In the genomic region with DNA sequence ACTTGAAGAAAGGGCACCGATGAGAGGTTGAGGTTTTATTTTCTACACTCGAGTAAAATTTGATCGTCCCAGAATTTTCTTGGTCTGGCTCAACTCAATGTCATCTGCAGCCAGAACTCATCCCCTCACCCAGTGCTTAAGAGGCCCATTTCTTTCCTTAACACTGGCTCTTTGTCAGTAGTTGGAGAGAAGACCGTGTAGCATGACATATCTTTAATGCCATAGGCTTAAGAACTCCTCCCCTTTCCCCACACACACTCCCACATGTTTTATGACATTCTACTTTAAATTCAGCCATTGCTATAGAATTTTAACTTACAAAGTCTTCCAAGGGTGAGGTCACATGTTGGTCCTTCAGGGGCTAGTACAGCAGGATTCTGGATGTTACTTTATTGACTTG, we compare ENCODE assay signal across 30 cellular contexts.
"Had no signal": no experiment of that assay in that cellular context is flagged by ENCODE, and none has a peak within 500 bp of the region (broad histone marks: within the 10 kb centered on the region; RNA-seq: fewer than 3 reads in every experiment).

No MANE protein-coding gene starts in this region.

- H3K27ac Mint-ChIP-seq: natural killer cell; nephron; neural progenitor cell; progenitor cell of endocrine pancreas; stimulated activated memory B cell treated with anti-CD40 and anti-IgM and Interleukin-4, amounts not matched to agents 10 μg/mL and 1 μg/mL and 100 μg/mL, for 72 hours; stimulated activated naive CD8-positive, alpha-beta T cell treated with anti-CD3 and anti-CD28 coated beads, Interleukin-15, amount 100 ng/mL, for 72 hours; type B pancreatic cell had no signal

- H3K4me2 ChIP-seq: neural progenitor cell had no signal

- DNase-seq: natural killer cell; occipital lobe; ovary; posterior cingulate gyrus; psoas muscle; right cardiac atrium; right lobe of liver; sigmoid colon; small intestine; stimulated activated CD4-positive, alpha-beta T cell treated with anti-CD3 and anti-CD28 coated beads, Interleukin-15, amount 100 ng/mL, for 24 hours; stimulated activated CD4-positive, alpha-beta T cell treated with anti-CD3 and anti-CD28 coated beads, Interleukin-2, amount 100 ng/mL, for 24 hours; stimulated activated CD4-positive, alpha-beta T cell treated with anti-CD3 and anti-CD28 coated beads, Interleukin-2, amount 100 ng/mL, for 48 hours; stimulated activated CD4-positive, alpha-beta T cell treated with anti-CD3 and anti-CD28 coated beads, Interleukin-4, amount 100 ng/mL, for 4 hours; stimulated activated CD8-positive, alpha-beta memory T cell treated with anti-CD3 and anti-CD28 coated beads, Interleukin-4, amount 100 ng/mL, for 48 hours; stimulated activated naive CD4-positive, alpha-beta T cell; stimulated activated naive CD8-positive, alpha-beta T cell treated with anti-CD3 and anti-CD28 coated beads, Interleukin-15, amount 100 ng/mL, for 72 hours; stimulated activated naive CD8-positive, alpha-beta T cell treated with anti-CD3 and anti-CD28 coated beads, Interleukin-15, Interleukin-2, amounts not matched to agents 100 U/mL and 50 U/mL, for 24 hours; substantia nigra; testis; tibial artery; transverse colon; upper lobe of right lung; uterus had no signal

- H3K9me3 ChIP-seq: ovary, psoas muscle, right lobe of liver, sigmoid colon, suprapubic skin, testis, tibial artery, transverse colon, upper lobe of right lung, uterus had no signal

- H3K27me3 Mint-ChIP-seq: progenitor cell of endocrine pancreas; stimulated activated memory B cell treated with anti-CD40 and anti-IgM and Interleukin-4, amounts not matched to agents 10 μg/mL and 1 μg/mL and 100 μg/mL, for 72 hours; stimulated activated naive CD8-positive, alpha-beta T cell treated with anti-CD3 and anti-CD28 coated beads, Interleukin-15, amount 100 ng/mL, for 72 hours; type B pancreatic cell had no signal

- H3K27ac ChIP-seq: neural progenitor cell, ovary, parathyroid adenoma, psoas muscle, right lobe of liver, sigmoid colon, suprapubic skin, testis, tibial artery, transverse colon, upper lobe of right lung, uterus had no signal

- H3K9me3 Mint-ChIP-seq: natural killer cell; nephron; neural progenitor cell; stimulated activated memory B cell treated with anti-CD40 and anti-IgM and Interleukin-4, amounts not matched to agents 10 μg/mL and 1 μg/mL and 100 μg/mL, for 72 hours; stimulated activated naive CD8-positive, alpha-beta T cell treated with anti-CD3 and anti-CD28 coated beads, Interleukin-15, amount 100 ng/mL, for 72 hours; type B pancreatic cell had no signal

- H3K4me3 ChIP-seq: neural progenitor cell, ovary, psoas muscle, right lobe of liver, sigmoid colon, suprapubic skin, testis, tibial artery, transverse colon, upper lobe of right lung, uterus had no signal

- H3K36me3 ChIP-seq: neural progenitor cell, ovary, right lobe of liver, sigmoid colon, suprapubic skin, tibial artery, transverse colon, upper lobe of right lung, uterus had no signal

- H3K4me3 Mint-ChIP-seq: natural killer cell; nephron; neural progenitor cell; stimulated activated memory B cell treated with anti-CD40 and anti-IgM and Interleukin-4, amounts not matched to agents 10 μg/mL and 1 μg/mL and 100 μg/mL, for 72 hours; stimulated activated naive CD8-positive, alpha-beta T cell treated with anti-CD3 and anti-CD28 coated beads, Interleukin-15, amount 100 ng/mL, for 72 hours; type B pancreatic cell had no signal

- H3K27me3 ChIP-seq: neural progenitor cell, ovary, right lobe of liver, sigmoid colon, suprapubic skin, testis, tibial artery, transverse colon, upper lobe of right lung, uterus had no signal

- H3K79me2 ChIP-seq: parathyroid adenoma had no signal

- H3K4me1 Mint-ChIP-seq: natural killer cell; nephron; stimulated activated memory B cell treated with anti-CD40 and anti-IgM and Interleukin-4, amounts not matched to agents 10 μg/mL and 1 μg/mL and 100 μg/mL, for 72 hours; stimulated activated naive CD8-positive, alpha-beta T cell treated with anti-CD3 and anti-CD28 coated beads, Interleukin-15, amount 100 ng/mL, for 72 hours had no signal

- H2AFZ ChIP-seq: neural progenitor cell, parathyroid adenoma had no signal

- H3K36me3 Mint-ChIP-seq: natural killer cell; neural progenitor cell; stimulated activated memory B cell treated with anti-CD40 and anti-IgM and Interleukin-4, amounts not matched to agents 10 μg/mL and 1 μg/mL and 100 μg/mL, for 72 hours; type B pancreatic cell had no signal

- H3K4me1 ChIP-seq: neural progenitor cell, parathyroid adenoma, psoas muscle, right lobe of liver, sigmoid colon, suprapubic skin, tibial artery, upper lobe of right lung, uterus had no signal

- ATAC-seq: natural killer cell; psoas muscle; right cardiac atrium; right lobe of liver; stimulated activated memory B cell treated with anti-CD40 and anti-IgM and Interleukin-4, amounts not matched to agents 10 μg/mL and 1 μg/mL and 100 μg/mL, for 72 hours; stimulated activated naive CD8-positive, alpha-beta T cell treated with anti-CD3 and anti-CD28 coated beads, Interleukin-15, amount 100 ng/mL, for 72 hours; stimulated activated naive CD8-positive, alpha-beta T cell treated with anti-CD3 and anti-CD28 coated beads, Interleukin-15, Interleukin-2, amounts not matched to agents 100 U/mL and 50 U/mL, for 24 hours; upper lobe of right lung had no signal
